9 cellular contexts compared by ENCODE assay signal in genomic region chr12:48002773-48003218, GRCh38. TPM values are rescaled to one million over a fixed set of nuclear protein-coding genes. Genes with fewer than 3 reads are reported as not detected.
DNase-seq lines count a peak whose midpoint lies in the region; ATAC-seq, FAIRE-seq and TF ChIP-seq lines count a peak whose summit lies in the region.
"Had no signal": no experiment of that assay in that cellular context is flagged by ENCODE, and none has a peak within 500 bp of the region (broad histone marks: within the 10 kb centered on the region; RNA-seq: fewer than 3 reads in every experiment).

No MANE protein-coding gene starts in this region.

- no peak overlapping the region for H3K27ac Mint-ChIP-seq in CD14-positive monocyte
- H3K27ac Mint-ChIP-seq in natural killer cell treated with Interleukin-12 subunit alpha and Interleukin-12 subunit beta and Interleukin-15 and Interleukin-18, amount 100 ng/mL, for 72 hours = no peak overlapping the region

- H3K36me3 ChIP-seq in Loucy (ENCODE audit: insufficient read depth, low read length) = peaks cover 3% of the 10 kb centered on the region; the same call in 1 of the 2 replicates
- H3K36me3 ChIP-seq: adrenal gland had no signal

- H3K9me3 ChIP-seq in Loucy (ENCODE audit: insufficient read depth, low read depth, low read length) = no peaks in the 10 kb centered on the region
- H3K9me3 ChIP-seq: adrenal gland had no signal

- H3F3A ChIP-seq in Loucy (ENCODE audit: low read depth) = no peaks in the 10 kb centered on the region

- peak overlapping the region in 1 of 2 donors; percentile 88 for H3K4me3 Mint-ChIP-seq in CD14-positive monocyte
- H3K4me3 Mint-ChIP-seq in natural killer cell treated with Interleukin-12 subunit alpha and Interleukin-12 subunit beta and Interleukin-15 and Interleukin-18, amount 100 ng/mL, for 72 hours = no peak overlapping the region

- no peak overlapping the region for H2AFZ ChIP-seq in Loucy (ENCODE audit: low read length)

- H3K4me1 ChIP-seq in Loucy (ENCODE audit: insufficient read depth, low read length, poor library complexity, severe bottlenecking) = peaks cover 35% of the 10 kb centered on the region

- FAIRE-seq in GM19239 (lab: Jason Lieb, UNC) = no peak
- no peak for FAIRE-seq in GM12891 (lab: Jason Lieb, UNC)

- H3K4me3 ChIP-seq in Loucy (ENCODE audit: low read length, poor library complexity, severe bottlenecking) = peak overlapping the region; percentile 83
- peak overlapping the region in 48 of 59 donors; percentile 8 to 75 (median 55) for H3K4me3 ChIP-seq in dorsolateral prefrontal cortex

- peaks cover 53% of the 10 kb centered on the region for H3K79me2 ChIP-seq in Loucy (ENCODE audit: insufficient read depth, low read length)

- peak overlapping the region; percentile 82 for H3K9ac ChIP-seq in Loucy (ENCODE audit: low read depth, low read length, poor library complexity, severe bottlenecking)

- H3K9me3 Mint-ChIP-seq in CD14-positive monocyte = peaks cover 0 to 18% (median 8%) of the 10 kb centered on the region in 7 donors
- no peaks in the 10 kb centered on the region for H3K9me3 Mint-ChIP-seq in natural killer cell treated with Interleukin-12 subunit alpha and Interleukin-12 subunit beta and Interleukin-15 and Interleukin-18, amount 100 ng/mL, for 72 hours

- H3K27me3 Mint-ChIP-seq in CD14-positive monocyte (ENCODE audit: low read depth in 3 of 3) = peaks cover 91 to 97% (median 95%) of the 10 kb centered on the region in 3 donors
- H3K27me3 Mint-ChIP-seq in natural killer cell treated with Interleukin-12 subunit alpha and Interleukin-12 subunit beta and Interleukin-15 and Interleukin-18, amount 100 ng/mL, for 72 hours = peaks cover 58 to 83% of the 10 kb centered on the region in 2 donors

- TF ChIP-seq CTCF in CD14-positive monocyte (IDR thresholded peaks at IDR 0.05) = no peak
- no peak for TF ChIP-seq CTCF in Loucy (conservative IDR thresholded peaks at IDR 0.05; ENCODE audit: low read length)
- TF ChIP-seq CTCF in dorsolateral prefrontal cortex (IDR thresholded peaks at IDR 0.05 in 54 of 56, conservative IDR thresholded peaks at IDR 0.05 in 2 of 56; ENCODE audit: low read depth in 1 of 56, partially characterized antibody in 56 of 56) = no peak

- H3K27me3 ChIP-seq in Loucy (ENCODE audit: insufficient read depth, low read length, poor library complexity, severe bottlenecking) (peaks cover 16% of the 10 kb centered on the region), dorsolateral prefrontal cortex (peaks cover 14 to 100% (median 68%) of the 10 kb centered on the region in 45 donors)

- DNase-seq in CD14-positive monocyte (ENCODE audit: low spot score) (peak; percentile 31), dorsolateral prefrontal cortex (peak in 2 of 10 donors; percentile 14 to 32), GM19239 (ENCODE audit: insufficient read length, low spot score) (no peak), RPMI8226 (no peak), CD1c-positive myeloid dendritic cell (ENCODE audit: extremely low spot score) (no peak), GM12891 (ENCODE audit: insufficient read length, low spot score) (no peak)
- peak; percentile 48 for DNase-seq in natural killer cell treated with Interleukin-12 subunit alpha and Interleukin-12 subunit beta and Interleukin-15 and Interleukin-18, amount 100 ng/mL, for 72 hours (ENCODE audit: low spot score)

- peak overlapping the region; percentile 75 for H3K4me2 ChIP-seq in Loucy (ENCODE audit: low read depth, low read length, poor library complexity, severe bottlenecking)

- H3K36me3 Mint-ChIP-seq in CD14-positive monocyte = peaks cover 0 to 3% of the 10 kb centered on the region in 2 donors
- H3K36me3 Mint-ChIP-seq in natural killer cell treated with Interleukin-12 subunit alpha and Interleukin-12 subunit beta and Interleukin-15 and Interleukin-18, amount 100 ng/mL, for 72 hours = no peaks in the 10 kb centered on the region

- no peak for TF ChIP-seq POLR2A in GM12891 (IDR thresholded peaks at IDR 0.05; ENCODE audit: low read depth, low read length)

- no peaks in the 10 kb centered on the region for H3K9me2 ChIP-seq in Loucy (replicated peaks; ENCODE audit: low read depth, low read length)

- ATAC-seq in natural killer cell treated with Interleukin-12 subunit alpha and Interleukin-12 subunit beta and Interleukin-15 and Interleukin-18, amount 100 ng/mL, for 72 hours = no peak

- no peak overlapping the region for H3K27ac ChIP-seq in dorsolateral prefrontal cortex
- H3K27ac ChIP-seq: adrenal gland had no signal

- H4K20me1 ChIP-seq in Loucy (ENCODE audit: insufficient read depth, low read length, poor library complexity, severe bottlenecking) = peaks cover 26% of the 10 kb centered on the region

- peaks cover 34% of the 10 kb centered on the region for H3K4me1 Mint-ChIP-seq in CD14-positive monocyte
- peaks cover 21 to 22% of the 10 kb centered on the region in 2 donors for H3K4me1 Mint-ChIP-seq in natural killer cell treated with Interleukin-12 subunit alpha and Interleukin-12 subunit beta and Interleukin-15 and Interleukin-18, amount 100 ng/mL, for 72 hours (ENCODE audit: low read depth in 2 of 2)

- intact Hi-C loops in CD14-positive monocyte (cut with micrococcal nuclease) = no loop called here
- intact Hi-C loops in dorsolateral prefrontal cortex (cut with DNase I) = no loop called here

TF ChIP-seq in GM12891, 5 proteins besides CTCF, POLR2A, EP300 and RAD21:
- no peak for TF ChIP-seq POU2F2 (IDR thresholded peaks at IDR 0.05; ENCODE audit: low read depth, low read length)
- no peak for TF ChIP-seq SPI1 (IDR thresholded peaks at IDR 0.05; ENCODE audit: low read depth, low read length)
- TF ChIP-seq TAF1 (IDR thresholded peaks at IDR 0.05; ENCODE audit: low read depth, low read length) = no peak
- no peak for TF ChIP-seq POLR2AphosphoS5 (IDR thresholded peaks at IDR 0.05; ENCODE audit: low read depth, low read length)
- TF ChIP-seq PAX5 (IDR thresholded peaks at IDR 0.05; ENCODE audit: insufficient read depth, low read length, severe bottlenecking) = no peak
TF ChIP-seq in GM12891: peak in this region for 0.

RNA-seq across cellular contexts. Expression of gene COL2A1, which starts 1.5 kb away (rescaled TPM):
- not detected for polyA plus RNA-seq in CD14-positive monocyte
- 1 to 10 TPM in 13 of 120 experiments, under 1 TPM in 73, not detected in 34; 0.10 to 1.8 (median 0.35) TPM for total RNA-seq in dorsolateral prefrontal cortex
- total RNA-seq in natural killer cell treated with Interleukin-12 subunit alpha and Interleukin-12 subunit beta and Interleukin-15 and Interleukin-18, amount 100 ng/mL, for 72 hours = not detected
- 0.12 TPM for polyA plus RNA-seq in GM12891 (2012; ENCODE audit: low read depth, missing spikeins)

RNA-seq across cellular contexts. Expression of gene TMEM106C, which starts 39.4 kb away (rescaled TPM):
- polyA plus RNA-seq in CD14-positive monocyte = 1 to 10 TPM; 8.7 to 9.7 TPM
- total RNA-seq in dorsolateral prefrontal cortex = 10 to 100 TPM; 21.4 to 75.3 (median 46.1) TPM
- total RNA-seq in natural killer cell treated with Interleukin-12 subunit alpha and Interleukin-12 subunit beta and Interleukin-15 and Interleukin-18, amount 100 ng/mL, for 72 hours = 10 to 100 TPM; 75.6 to 84.2 TPM
- polyA plus RNA-seq in GM12891 (2012; ENCODE audit: low read depth, missing spikeins) = 81.9 TPM

Comparison
In these comparisons a context has a peak if more than half of its experiments do, and no peak if none do; other contexts are left out.
1. DNase-seq: peak in CD14-positive monocyte (single experiment) and natural killer cell treated with Interleukin-12 subunit alpha and Interleukin-12 subunit beta and Interleukin-15 and Interleukin-18, amount 100 ng/mL, for 72 hours (single experiment); none in GM19239 (single experiment), RPMI8226 (single experiment), CD1c-positive myeloid dendritic cell (single experiment) and GM12891 (single experiment).